9 cellular contexts compared by ENCODE assay signal in the genomic region with DNA sequence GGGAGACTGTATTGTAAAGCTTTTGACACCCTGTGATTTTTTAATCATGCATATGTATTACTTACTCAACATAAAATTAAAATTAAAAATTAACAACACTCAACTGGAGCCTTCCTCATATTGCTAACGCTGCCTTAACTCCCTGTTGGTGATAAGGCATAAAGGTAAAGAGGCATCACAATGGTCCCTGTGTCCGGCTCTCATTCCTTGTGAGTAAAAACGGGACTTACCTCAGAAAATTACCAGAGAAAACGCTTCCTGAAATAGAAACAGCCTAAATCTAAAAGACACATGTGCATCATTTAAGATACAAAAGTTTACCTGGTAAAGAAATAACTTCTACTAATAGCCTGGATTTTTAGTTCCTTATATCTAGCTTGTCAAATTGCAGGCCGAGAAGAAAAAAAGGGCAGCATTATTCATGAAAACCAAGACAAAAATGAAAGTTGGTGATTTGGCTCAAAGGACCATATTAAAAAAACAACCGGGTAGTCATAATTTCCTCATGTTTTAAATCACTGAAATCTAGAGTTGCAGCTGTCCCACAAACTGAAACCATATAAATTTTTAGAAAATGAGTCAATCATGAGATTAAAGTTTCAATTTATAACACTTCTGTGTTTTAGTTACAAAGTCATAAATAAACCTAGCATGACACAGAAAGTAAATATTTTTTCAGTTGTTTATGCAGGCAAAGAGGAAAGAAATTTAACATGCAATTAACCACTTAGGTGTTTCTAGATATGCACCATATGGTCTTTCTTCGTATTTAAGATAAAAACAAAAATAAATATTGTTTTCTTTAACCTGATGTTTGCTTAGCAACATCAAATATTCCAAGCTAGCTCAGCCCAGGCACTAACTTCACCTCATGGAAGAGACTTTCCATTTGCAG.
DNase-seq lines count a peak whose midpoint lies in the region; FAIRE-seq and TF ChIP-seq lines count a peak whose summit lies in the region.
"Had no signal": no experiment of that assay in that cellular context is flagged by ENCODE, and none has a peak within 500 bp of the region (broad histone marks: within the 10 kb centered on the region; RNA-seq: fewer than 3 reads in every experiment).

No MANE protein-coding gene starts in this region.

- H3K4me3 ChIP-seq in HFF-Myc (replicated peaks; ENCODE audit: low read depth, low read length) = no peak overlapping the region
- no peak overlapping the region for H3K4me3 ChIP-seq in SJSA1

- in situ Hi-C loops in GM13976 (cut with MboI; ENCODE audit: low sequenced_read_pairs, unreplicated experiment) = no loop called here

- H3K36me3 Mint-ChIP-seq in mesothelial cell of epicardium = peaks cover 18% of the 10 kb centered on the region

- H3K4me1 ChIP-seq in SJSA1 (replicated peaks) = peaks cover 22% of the 10 kb centered on the region

- H3K27me3 ChIP-seq in SJSA1 (replicated peaks) = no peaks in the 10 kb centered on the region

- no peaks in the 10 kb centered on the region for H3K9me3 ChIP-seq in SJSA1 (replicated peaks)

- peaks cover 10% of the 10 kb centered on the region for H3K4me1 Mint-ChIP-seq in mesothelial cell of epicardium

- H3K27ac Mint-ChIP-seq in mesothelial cell of epicardium = peak overlapping the region; percentile 11
- H3K27ac Mint-ChIP-seq: activated naive CD8-positive, alpha-beta T cell had no signal

- peaks cover 12% of the 10 kb centered on the region for H3K9me3 Mint-ChIP-seq in mesothelial cell of epicardium

- H3K27ac ChIP-seq in SJSA1 = peak overlapping the region; percentile 50

- TF ChIP-seq CTCF in GM13976 (IDR thresholded peaks at IDR 0.05; ENCODE audit: borderline replicate concordance, control extremely low read depth, extremely low read depth, insufficient read depth, missing control alignments) = no peak
- no peak for TF ChIP-seq CTCF in HFF-Myc (IDR thresholded peaks at IDR 0.05; ENCODE audit: low read depth, low read length, missing control alignments)
- TF ChIP-seq CTCF in mesothelial cell of epicardium (IDR thresholded peaks at IDR 0.05; ENCODE audit: unreplicated experiment) = no peak
- TF ChIP-seq CTCF in D721Med (IDR thresholded peaks at IDR 0.05; ENCODE audit: insufficient read depth, missing control alignments) = no peak

- H3K27me3 Mint-ChIP-seq in mesothelial cell of epicardium (ENCODE audit: low read depth) = no peaks in the 10 kb centered on the region
- H3K27me3 Mint-ChIP-seq: activated naive CD8-positive, alpha-beta T cell had no signal

- H3K4me3 Mint-ChIP-seq in mesothelial cell of epicardium = no peak overlapping the region
- H3K4me3 Mint-ChIP-seq: activated naive CD8-positive, alpha-beta T cell had no signal

- no peaks in the 10 kb centered on the region for H3K36me3 ChIP-seq in SJSA1

- no peak for FAIRE-seq in D721Med (lab: Jason Lieb, UNC)

- DNase-seq in GM13976 (ENCODE audit: low spot score) (peak; percentile 39), HFF-Myc (ENCODE audit: extremely low read depth, low read depth) (peak; percentile 52), SJSA1 (ENCODE audit: low read depth in 1 of 2, low spot score in 2 of 2) (peak in 1 of 2 experiments; percentile 50), mesothelial cell of epicardium (ENCODE audit: low spot score in 2 of 2, unreplicated experiment in 2 of 2) (no peak), NCI-H446 (lab: John Stamatoyannopoulos, UW) (no peak), NCI-H526 treated with DMSO at 0.1 percent for 48 hours (lab: John Stamatoyannopoulos, UW) (no peak), SHP77 (lab: John Stamatoyannopoulos, UW) (no peak), D721Med (ENCODE audit: insufficient read length, low spot score) (no peak)

Comparison
In these comparisons a context has a peak if more than half of its experiments do, and no peak if none do; other contexts are left out.
1. DNase-seq: peak in GM13976 (single experiment) and HFF-Myc (single experiment); none in mesothelial cell of epicardium (0 of 2), NCI-H446 (0 of 2), NCI-H526 treated with DMSO at 0.1 percent for 48 hours (single experiment), SHP77 (0 of 2) and D721Med (single experiment).